Comparison of ENCODE assay signal across 10 cellular contexts in genomic region chr1:30525980-30526651, GRCh38.
DNase-seq lines count a peak whose midpoint lies in the region; ATAC-seq, FAIRE-seq and TF ChIP-seq lines count a peak whose summit lies in the region.
"Had no signal": no experiment of that assay in that cellular context is flagged by ENCODE, and none has a peak within 500 bp of the region (broad histone marks: within the 10 kb centered on the region; RNA-seq: fewer than 3 reads in every experiment).

No MANE protein-coding gene starts in this region.

- BruUV-seq in A673 (replicated peaks; lab: Mats Ljungman, UMichigan) = no TSS peak

- POLR2A ChIA-PET in A673 (lab: Charles Lee; ENCODE audit: low non-redundant PET) = no interaction called here

- ATAC-seq in HG03175 (IDR thresholded peaks at IDR 0.05; ENCODE audit: unreplicated experiment) = no peak

- H3K4me1 ChIP-seq in A673 (ENCODE audit: insufficient read depth, low read length, poor library complexity, severe bottlenecking) (peaks cover 19% of the 10 kb centered on the region), small intestine (ENCODE audit: control insufficient read depth in 2 of 2, insufficient read depth in 1 of 2, low read depth in 1 of 2, low read length in 1 of 2) (no peaks in the 10 kb centered on the region)

- 21 to 43% (median 39%) methylated on average over 9 of the region's 9 CpGs for WGBS in small intestine, 3 donors

- no peak for FAIRE-seq in bronchial epithelial cell (lab: Jason Lieb, UNC)
- no peak for FAIRE-seq in small intestine (lab: Jason Lieb, UNC)

- intact Hi-C loops in A673 (cut with micrococcal nuclease; ENCODE audit: unreplicated experiment) = no loop called here

- H3K36me3 ChIP-seq in A673 (ENCODE audit: insufficient read depth, low read length, poor library complexity, severe bottlenecking) (no peaks in the 10 kb centered on the region), bronchial epithelial cell (ENCODE audit: control insufficient read depth, insufficient read depth, low read length) (no peaks in the 10 kb centered on the region), small intestine (ENCODE audit: control insufficient read depth in 2 of 2, insufficient read depth in 2 of 2, low read length in 2 of 2) (no peaks in the 10 kb centered on the region)

- peak; percentile 66 for DNase-seq in A673 (ENCODE audit: low spot score)
- DNase-seq in HPDE6-E6E7 (ENCODE audit: extremely low spot score) = peak; percentile 74
- peak; percentile 65 for DNase-seq in bronchial epithelial cell (ENCODE audit: low read depth)
- DNase-seq in left kidney (ENCODE audit: low read depth, low spot score) = peak; percentile 98
- no peak for DNase-seq in T-helper 1 cell
- DNase-seq in NCI-H82 (lab: John Stamatoyannopoulos, UW) = no peak
- DNase-seq in small intestine = no peak
- DNase-seq: CD4-positive, alpha-beta T cell; naive B cell had no signal

- no peak for TF ChIP-seq CTCF in A673 (conservative IDR thresholded peaks at IDR 0.05; ENCODE audit: low read depth, low read length)
- no peak for TF ChIP-seq CTCF in bronchial epithelial cell (IDR thresholded peaks at IDR 0.05; ENCODE audit: insufficient read depth, low read length, severe bottlenecking)

- peak overlapping the region; percentile 21 for H3K27ac ChIP-seq in A673 (ENCODE audit: low read depth, low read length, poor library complexity, severe bottlenecking)
- no peak overlapping the region for H3K27ac ChIP-seq in small intestine (ENCODE audit: low read depth in 1 of 2, low read length in 1 of 2)

- CTCF ChIA-PET in A673 (lab: Charles Lee) = no interaction called here

- H3K27me3 ChIP-seq in A673 (replicated peaks; ENCODE audit: insufficient read depth, low read depth, low read length, poor library complexity) (no peaks in the 10 kb centered on the region), bronchial epithelial cell (ENCODE audit: control insufficient read depth, insufficient read depth, low read length) (peaks cover 1% of the 10 kb centered on the region), small intestine (ENCODE audit: control insufficient read depth in 2 of 2, insufficient read depth in 2 of 2, low read length in 2 of 2) (peaks cover 0 to 6% of the 10 kb centered on the region in 2 donors)

- H3K9me3 ChIP-seq in A673 (ENCODE audit: low read depth, low read length, poor library complexity, severe bottlenecking) = no peaks in the 10 kb centered on the region
- H3K9me3 ChIP-seq in small intestine (ENCODE audit: control insufficient read depth, low read depth) = no peaks in the 10 kb centered on the region

- no peak overlapping the region for H3K4me3 ChIP-seq in A673 (ENCODE audit: low read depth, low read length, poor library complexity, severe bottlenecking)
- no peak overlapping the region for H3K4me3 ChIP-seq in bronchial epithelial cell (ENCODE audit: low read depth, low read length)
- no peak overlapping the region for H3K4me3 ChIP-seq in small intestine (ENCODE audit: low read depth in 1 of 2, low read length in 2 of 2)

Comparison
In these comparisons a context has a peak if more than half of its experiments do, and no peak if none do; other contexts are left out.
1. DNase-seq: peak in A673 (single experiment), HPDE6-E6E7 (single experiment), bronchial epithelial cell (single experiment) and left kidney (single experiment); none in T-helper 1 cell (0 of 5), NCI-H82 (single experiment) and small intestine (single experiment).